ENCODE assay signal across 9 cellular contexts in genomic region chr9:121652037-121652837, GRCh38. TPM values are rescaled to one million over a fixed set of nuclear protein-coding genes. Genes with fewer than 3 reads are reported as not detected.
DNase-seq lines count a peak whose midpoint lies in the region; ATAC-seq and TF ChIP-seq lines count a peak whose summit lies in the region.
"Had no signal": no experiment of that assay in that cellular context is flagged by ENCODE, and none has a peak within 500 bp of the region (broad histone marks: within the 10 kb centered on the region; RNA-seq: fewer than 3 reads in every experiment).

No MANE protein-coding gene starts in this region.

- peaks cover 3 to 73% (median 35%) of the 10 kb centered on the region in 5 donors for H3K4me1 ChIP-seq in subcutaneous abdominal adipose tissue (ENCODE audit: control insufficient read depth in 5 of 5, insufficient read depth in 5 of 5, low read length in 5 of 5)

- in situ Hi-C loops in astrocyte of the spinal cord (cut with HindIII; ENCODE audit: low sequenced_read_pairs): no loop called here

- H3K4me3 ChIP-seq in astrocyte of the spinal cord (ENCODE audit: low read depth, low read length) (peak overlapping the region; percentile 50), kidney epithelial cell (ENCODE audit: low read depth, low read length) (peak overlapping the region; percentile 68), subcutaneous abdominal adipose tissue (ENCODE audit: low read depth in 1 of 5, low read length in 5 of 5) (peak overlapping the region; percentile 64 to 80 (median 75))

- peak; percentile 16 for DNase-seq in LoVo (ENCODE audit: low spot score)
- DNase-seq in astrocyte of the spinal cord (ENCODE audit: low read depth, low spot score): no peak
- no peak for DNase-seq in kidney epithelial cell (ENCODE audit: low read depth)
- DNase-seq in occipital lobe (lab: John Stamatoyannopoulos, UW): no peak
- no peak for DNase-seq in NCI-H2107 (lab: John Stamatoyannopoulos, UW)
- DNase-seq: activated T-cell treated with anti-CD3 and anti-CD28 coated beads, Interleukin-2, amount 50 U/mL, for 4 hours had no signal

- peaks cover 3% of the 10 kb centered on the region for H3K27me3 ChIP-seq in kidney epithelial cell (ENCODE audit: control insufficient read depth, insufficient read depth, low read length)
- H3K27me3 ChIP-seq in subcutaneous abdominal adipose tissue (ENCODE audit: control insufficient read depth in 5 of 5, insufficient read depth in 4 of 5, low read length in 5 of 5): peaks cover 0 to 4% (median 0%) of the 10 kb centered on the region in 5 donors

- no peaks in the 10 kb centered on the region for H3K9me3 ChIP-seq in subcutaneous abdominal adipose tissue (ENCODE audit: control insufficient read depth in 5 of 5, low read length in 5 of 5)

- ATAC-seq in HG02623 (IDR thresholded peaks at IDR 0.05; ENCODE audit: unreplicated experiment): no peak
- ATAC-seq in HG03108 (IDR thresholded peaks at IDR 0.05; ENCODE audit: unreplicated experiment): no peak

- TF ChIP-seq CTCF in astrocyte of the spinal cord (IDR thresholded peaks at IDR 0.05; ENCODE audit: low read depth, low read length) (no peak), kidney epithelial cell (IDR thresholded peaks at IDR 0.05; ENCODE audit: insufficient read depth, low read length, poor library complexity, severe bottlenecking) (no peak)

- H3K27ac ChIP-seq in subcutaneous abdominal adipose tissue (ENCODE audit: low read depth, low read length): peak overlapping the region; percentile 85

- H3K9ac ChIP-seq in subcutaneous abdominal adipose tissue (ENCODE audit: low read length in 5 of 5): peak overlapping the region; percentile 56 to 93 (median 83)

- no peaks in the 10 kb centered on the region for H3K36me3 ChIP-seq in kidney epithelial cell (ENCODE audit: control insufficient read depth, insufficient read depth, low read length)
- peaks cover 0 to 6% (median 0%) of the 10 kb centered on the region in 5 donors for H3K36me3 ChIP-seq in subcutaneous abdominal adipose tissue (ENCODE audit: control insufficient read depth in 5 of 5, insufficient read depth in 5 of 5, low read length in 5 of 5)

RNA-seq across cellular contexts. Expression of gene DAB2IP, which starts 0.8 kb away (rescaled TPM):
- total RNA-seq in kidney epithelial cell: 38.0 and 51.1 TPM in 2 replicates
- total RNA-seq in occipital lobe: 11.9 TPM
